Comparison of ENCODE assay signal across 22 cellular contexts in genomic region chr17:15884731-15885130, GRCh38.
A peak's percentile ranks its signal among the peaks of the same experiment; 100 is the strongest.
DNase-seq lines count a peak whose midpoint lies in the region; ATAC-seq and TF ChIP-seq lines count a peak whose summit lies in the region.
"Had no signal": no experiment of that assay in that cellular context is flagged by ENCODE, and none has a peak within 500 bp of the region (broad histone marks: within the 10 kb centered on the region; RNA-seq: fewer than 3 reads in every experiment).

No MANE protein-coding gene starts in this region.

- no peak overlapping the region for H2BK120ac ChIP-seq in mesenchymal stem cell (ENCODE audit: low read depth, low read length)

- peaks cover 22% of the 10 kb centered on the region for H3K27me3 Mint-ChIP-seq in T-helper 17 cell
- H3K27me3 Mint-ChIP-seq: activated CD4-positive, alpha-beta T cell treated with anti-CD3 and anti-CD28 coated beads for 36 hours; CD4-positive, CD25-positive, alpha-beta regulatory T cell had no signal

- no peak overlapping the region for H2BK15ac ChIP-seq in mesenchymal stem cell (ENCODE audit: low read depth, poor library complexity, severe bottlenecking)

- H4K91ac ChIP-seq in mesenchymal stem cell (ENCODE audit: low read length): no peak overlapping the region

- H3K9me3 ChIP-seq in PC-3 (ENCODE audit: low read length) (no peaks in the 10 kb centered on the region), mesenchymal stem cell (ENCODE audit: control insufficient read depth, low read length) (no peaks in the 10 kb centered on the region), T-helper 17 cell (ENCODE audit: control insufficient read depth, low read length, poor library complexity, severe bottlenecking) (no peaks in the 10 kb centered on the region), vagina (no peaks in the 10 kb centered on the region)
- H3K9me3 ChIP-seq: body of pancreas, HAP-1, pancreas had no signal

- H3K79me2 ChIP-seq in PC-3 (ENCODE audit: low read length): no peaks in the 10 kb centered on the region

- ATAC-seq in PC-3 (no peak), T-helper 17 cell (no peak), GM21515 (IDR thresholded peaks at IDR 0.05; ENCODE audit: unreplicated experiment) (no peak)
- ATAC-seq: activated CD4-positive, alpha-beta T cell treated with anti-CD3 and anti-CD28 coated beads for 36 hours; body of pancreas; pancreas; Right ventricle myocardium inferior; stimulated activated effector memory CD8-positive, alpha-beta T cell treated with anti-CD3 and anti-CD28 coated beads, Interleukin-12 subunit alpha, Interleukin-12 subunit beta, amount 100 ng/mL, for 72 hours had no signal

- H3K14ac ChIP-seq in mesenchymal stem cell (ENCODE audit: low read length in 2 of 2): no peak overlapping the region

- no peaks in the 10 kb centered on the region for H3K36me3 ChIP-seq in PC-3 (ENCODE audit: low read depth, low read length)
- H3K36me3 ChIP-seq in mesenchymal stem cell (ENCODE audit: control insufficient read depth in 1 of 2, insufficient read depth in 2 of 2, low read depth in 1 of 2, low read length in 2 of 2): no peaks in the 10 kb centered on the region
- H3K36me3 ChIP-seq in vagina: no peaks in the 10 kb centered on the region
- H3K36me3 ChIP-seq: HAP-1, pancreas had no signal

- POLR2A ChIA-PET in PC-3 (lab: Charles Lee; ENCODE audit: unreplicated experiment): no interaction called here

- H3K4me2 ChIP-seq in PC-3 (ENCODE audit: low read length) (no peak overlapping the region), mesenchymal stem cell (ENCODE audit: low read length, poor library complexity, severe bottlenecking) (no peak overlapping the region)
- H3K4me2 ChIP-seq: KMS-11 had no signal

- H3K4me3 Mint-ChIP-seq in T-helper 17 cell: no peak overlapping the region
- H3K4me3 Mint-ChIP-seq: activated CD4-positive, alpha-beta T cell treated with anti-CD3 and anti-CD28 coated beads for 36 hours; CD4-positive, CD25-positive, alpha-beta regulatory T cell; stimulated activated effector memory CD8-positive, alpha-beta T cell treated with anti-CD3 and anti-CD28 coated beads, Interleukin-12 subunit alpha, Interleukin-12 subunit beta, amount 100 ng/mL, for 72 hours had no signal

- H3K9me2 ChIP-seq in PC-3 (replicated peaks; ENCODE audit: low read length): 0 out of 2 replicates have a peak, but pooled peaks cover 3% of the 10 kb centered on the region

- TF ChIP-seq POLR2A in vagina (IDR thresholded peaks at IDR 0.05): no peak

- H3K18ac ChIP-seq in mesenchymal stem cell (ENCODE audit: low read depth in 1 of 2, low read length in 2 of 2): no peak overlapping the region

- BruUV-seq in PC-3 (replicated peaks; lab: Mats Ljungman, UMichigan): no TSS peak

- H2AFZ ChIP-seq in PC-3 (ENCODE audit: low read length) (no peak overlapping the region), mesenchymal stem cell (ENCODE audit: low read depth, low read length) (no peak overlapping the region)

- CTCF ChIA-PET in PC-3 (lab: Charles Lee): no interaction called here

- no peak overlapping the region for H3K27ac Mint-ChIP-seq in T-helper 17 cell
- H3K27ac Mint-ChIP-seq: activated CD4-positive, alpha-beta T cell treated with anti-CD3 and anti-CD28 coated beads for 36 hours; CD4-positive, CD25-positive, alpha-beta regulatory T cell; stimulated activated effector memory CD8-positive, alpha-beta T cell treated with anti-CD3 and anti-CD28 coated beads, Interleukin-12 subunit alpha, Interleukin-12 subunit beta, amount 100 ng/mL, for 72 hours had no signal

- H2AK5ac ChIP-seq in mesenchymal stem cell (ENCODE audit: low read length, severe bottlenecking): no peak overlapping the region

- H3F3A ChIP-seq in PC-3 (ENCODE audit: low read length, unreplicated experiment): no peaks in the 10 kb centered on the region

- H3K4ac ChIP-seq in mesenchymal stem cell (ENCODE audit: low read depth in 1 of 2, low read length in 2 of 2): no peak overlapping the region

- H3K27me3 ChIP-seq in PC-3 (ENCODE audit: low read length): no peaks in the 10 kb centered on the region
- H3K27me3 ChIP-seq in mesenchymal stem cell (ENCODE audit: control insufficient read depth in 1 of 2, insufficient read depth in 1 of 2, low read length in 2 of 2): no peaks in the 10 kb centered on the region
- no peaks in the 10 kb centered on the region for H3K27me3 ChIP-seq in vagina
- H3K27me3 ChIP-seq: body of pancreas, pancreas had no signal

- no peak overlapping the region for H4K8ac ChIP-seq in mesenchymal stem cell (ENCODE audit: low read length)

- no peaks in the 10 kb centered on the region for H3K79me1 ChIP-seq in mesenchymal stem cell (replicated peaks; ENCODE audit: low read length, poor library complexity, severe bottlenecking)

- WGBS in mesenchymal stem cell: 100% methylated on average over 4 of the region's 4 CpGs

- peaks cover 11% of the 10 kb centered on the region for H3K4me1 Mint-ChIP-seq in T-helper 17 cell
- H3K4me1 Mint-ChIP-seq: CD4-positive, CD25-positive, alpha-beta regulatory T cell had no signal

- H2BK12ac ChIP-seq in mesenchymal stem cell (ENCODE audit: low read length in 2 of 2): no peak overlapping the region

- H3K27ac ChIP-seq in PC-3 (ENCODE audit: low read length): peak overlapping the region; percentile 66
- no peak overlapping the region for H3K27ac ChIP-seq in mesenchymal stem cell (ENCODE audit: low read length, poor library complexity, severe bottlenecking)
- no peak overlapping the region for H3K27ac ChIP-seq in vagina
- H3K27ac ChIP-seq: body of pancreas, KMS-11, pancreas had no signal

- peak; percentile 25 for DNase-seq in ELR (ENCODE audit: low read depth)
- peak; percentile 87 for DNase-seq in PC-3
- DNase-seq in cardiac fibroblast (ENCODE audit: low read depth in 2 of 2): peak; percentile 28 to 67
- peak; percentile 30 for DNase-seq in mesenchymal stem cell
- DNase-seq in T-helper 17 cell: no peak
- no peak for DNase-seq in vagina (ENCODE audit: extremely low spot score in 2 of 2)
- DNase-seq: activated CD4-positive, alpha-beta T cell treated with anti-CD3 and anti-CD28 coated beads for 36 hours; activated CD8-positive, alpha-beta memory T cell treated with anti-CD3 and anti-CD28 coated beads for 24 hours; activated gamma-delta T cell; body of pancreas; CD4-positive, CD25-positive, alpha-beta regulatory T cell; foreskin melanocyte; NCI-H446 treated with DMSO at 0.1 percent for 48 hours; pancreas; retina; stimulated activated CD4-positive, alpha-beta T cell treated with anti-CD3 and anti-CD28 coated beads, Interleukin-4, amount 100 ng/mL, for 1 hour; trophoblast cell had no signal

- TF ChIP-seq CTCF in PC-3 (conservative IDR thresholded peaks at IDR 0.05; ENCODE audit: low read depth, low read length) (no peak), cardiac fibroblast (IDR thresholded peaks at IDR 0.05; ENCODE audit: low read depth, low read length) (no peak), vagina (IDR thresholded peaks at IDR 0.05) (no peak)

- H3K4me3 ChIP-seq in PC-3 (ENCODE audit: low read length): no peak overlapping the region
- H3K4me3 ChIP-seq in cardiac fibroblast (replicated peaks in 1 of 2; ENCODE audit: low read depth in 2 of 2, low read length in 2 of 2): no peak overlapping the region
- H3K4me3 ChIP-seq in mesenchymal stem cell (ENCODE audit: insufficient read depth in 1 of 2, low read depth in 1 of 2, low read length in 2 of 2): no peak overlapping the region
- H3K4me3 ChIP-seq in vagina: no peak overlapping the region
- H3K4me3 ChIP-seq: body of pancreas, HAP-1, pancreas had no signal

- no peak overlapping the region for H3K23ac ChIP-seq in mesenchymal stem cell (ENCODE audit: low read length in 2 of 2)

- H2BK5ac ChIP-seq in mesenchymal stem cell (ENCODE audit: low read depth, low read length, poor library complexity, severe bottlenecking): no peak overlapping the region

- H3K4me1 ChIP-seq in PC-3 (ENCODE audit: insufficient read depth, low read length) (peaks cover 36% of the 10 kb centered on the region), mesenchymal stem cell (ENCODE audit: control insufficient read depth, insufficient read depth, low read depth, low read length) (no peaks in the 10 kb centered on the region), vagina (no peaks in the 10 kb centered on the region)
- H3K4me1 ChIP-seq: body of pancreas, HAP-1, pancreas had no signal

- H3K9ac ChIP-seq in PC-3 (ENCODE audit: low read length): peak overlapping the region; percentile 20
- no peak overlapping the region for H3K9ac ChIP-seq in mesenchymal stem cell (ENCODE audit: low read length)
- H3K9ac ChIP-seq: KMS-11 had no signal

- intact Hi-C loops in PC-3 (cut with micrococcal nuclease): no loop called here
- intact Hi-C loops in vagina (cut with DNase I): no loop called here

- peaks cover 2% of the 10 kb centered on the region for H3K36me3 Mint-ChIP-seq in T-helper 17 cell (ENCODE audit: low read depth)
- H3K36me3 Mint-ChIP-seq: CD4-positive, CD25-positive, alpha-beta regulatory T cell; stimulated activated effector memory CD8-positive, alpha-beta T cell treated with anti-CD3 and anti-CD28 coated beads, Interleukin-12 subunit alpha, Interleukin-12 subunit beta, amount 100 ng/mL, for 72 hours had no signal

- no peaks in the 10 kb centered on the region for H4K20me1 ChIP-seq in PC-3 (ENCODE audit: low read length)

Comparison
In these comparisons a context has a peak if more than half of its experiments do, and no peak if none do; other contexts are left out.
1. DNase-seq: peak in ELR (single experiment), PC-3 (single experiment), cardiac fibroblast (2 of 2) and mesenchymal stem cell (single experiment); none in T-helper 17 cell (0 of 3) and vagina (0 of 2).